In the genomic region with DNA sequence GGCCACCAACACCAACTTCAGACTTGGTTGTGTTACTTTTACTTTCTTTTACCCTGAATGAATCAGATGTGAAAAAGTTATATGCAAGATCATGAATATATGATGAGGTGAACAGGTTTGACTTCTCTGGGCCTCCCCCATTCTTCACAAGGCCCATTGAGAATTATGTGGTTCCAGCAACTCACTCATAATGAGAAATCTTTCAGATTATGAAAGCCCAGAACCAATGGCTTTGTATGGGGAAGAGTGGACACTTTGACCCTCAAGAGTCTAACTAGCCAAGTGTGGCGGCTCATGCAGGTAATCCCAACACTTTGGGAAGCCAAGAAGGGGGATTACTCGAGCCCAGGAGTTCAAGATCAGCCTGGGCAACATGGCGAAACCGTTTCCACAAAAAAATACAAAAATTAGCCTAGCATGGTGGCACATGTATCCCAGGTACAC, we compare ENCODE assay signal across 10 cellular contexts. TPM values are rescaled to one million over a fixed set of nuclear protein-coding genes. Genes with fewer than 3 reads are reported as not detected.
A peak's percentile ranks its signal among the peaks of the same experiment; 100 is the strongest.
DNase-seq lines count a peak whose midpoint lies in the region; ATAC-seq and TF ChIP-seq lines count a peak whose summit lies in the region.
"Had no signal": no experiment of that assay in that cellular context is flagged by ENCODE, and none has a peak within 500 bp of the region (broad histone marks: within the 10 kb centered on the region; RNA-seq: fewer than 3 reads in every experiment).

No MANE protein-coding gene starts in this region.

- H3K27ac ChIP-seq in substantia nigra (ENCODE audit: low read depth, low read length, poor library complexity, severe bottlenecking), result no peak overlapping the region
- no peak overlapping the region for H3K27ac ChIP-seq in PC-3 (ENCODE audit: low read length)
- H3K27ac ChIP-seq: parathyroid adenoma had no signal

- H3K9ac ChIP-seq in PC-3 (ENCODE audit: low read length), result no peak overlapping the region
- H3K9ac ChIP-seq: parathyroid adenoma had no signal

- H3K4me1 Mint-ChIP-seq in activated CD4-positive, alpha-beta T cell treated with anti-CD3 and anti-CD28 coated beads, Interleukin-2, amount 10 ng/mL, durations not matched to agents 24 days and 14 days, result peaks cover 30% of the 10 kb centered on the region
- peaks cover 43% of the 10 kb centered on the region for H3K4me1 Mint-ChIP-seq in activated CD4-positive, alpha-beta T cell treated with anti-CD3 and anti-CD28 coated beads, Interleukin-2, amount 10 ng/mL, durations not matched to agents 7 days and 5 days
- peaks cover 13 to 45% (median 31%) of the 10 kb centered on the region in 4 donors for H3K4me1 Mint-ChIP-seq in naive thymus-derived CD8-positive, alpha-beta T cell

- no peaks in the 10 kb centered on the region for H3K27me3 Mint-ChIP-seq in activated CD4-positive, alpha-beta T cell treated with anti-CD3 and anti-CD28 coated beads, Interleukin-2, amount 10 ng/mL, durations not matched to agents 24 days and 14 days
- H3K27me3 Mint-ChIP-seq in activated CD4-positive, alpha-beta T cell treated with anti-CD3 and anti-CD28 coated beads, Interleukin-2, amount 10 ng/mL, durations not matched to agents 7 days and 5 days, result no peaks in the 10 kb centered on the region
- no peaks in the 10 kb centered on the region for H3K27me3 Mint-ChIP-seq in naive thymus-derived CD8-positive, alpha-beta T cell

- peak overlapping the region; percentile 34 for H3K27ac Mint-ChIP-seq in activated CD4-positive, alpha-beta T cell treated with anti-CD3 and anti-CD28 coated beads, Interleukin-2, amount 10 ng/mL, durations not matched to agents 24 days and 14 days
- H3K27ac Mint-ChIP-seq in activated CD4-positive, alpha-beta T cell treated with anti-CD3 and anti-CD28 coated beads, Interleukin-2, amount 10 ng/mL, durations not matched to agents 7 days and 5 days, result no peak overlapping the region
- H3K27ac Mint-ChIP-seq in naive thymus-derived CD8-positive, alpha-beta T cell, result peak overlapping the region in 6 of 10 donors; percentile 38 to 78 (median 61)

- BruUV-seq in PC-3 (replicated peaks; lab: Mats Ljungman, UMichigan), result no TSS peak

- CTCF ChIA-PET in activated CD4-positive, alpha-beta T cell treated with anti-CD3 and anti-CD28 coated beads, Interleukin-2, amount 10 ng/mL, durations not matched to agents 7 days and 5 days (lab: Charles Lee), result no interaction called here
- CTCF ChIA-PET in PC-3 (lab: Charles Lee), result no interaction called here

- no peaks in the 10 kb centered on the region for H3K36me3 ChIP-seq in PC-3 (ENCODE audit: low read depth, low read length)

- H3F3A ChIP-seq in PC-3 (ENCODE audit: low read length, unreplicated experiment), result no peaks in the 10 kb centered on the region

- H4K20me1 ChIP-seq in PC-3 (ENCODE audit: low read length), result no peaks in the 10 kb centered on the region

- no peaks in the 10 kb centered on the region for H3K27me3 ChIP-seq in PC-3 (ENCODE audit: low read length)

- DNase-seq in activated CD4-positive, alpha-beta T cell treated with anti-CD3 and anti-CD28 coated beads, Interleukin-2, amount 10 ng/mL, durations not matched to agents 24 days and 14 days, result peak; percentile 56
- no peak for DNase-seq in activated CD4-positive, alpha-beta T cell treated with anti-CD3 and anti-CD28 coated beads, Interleukin-2, amount 10 ng/mL, durations not matched to agents 7 days and 5 days
- no peak for DNase-seq in naive thymus-derived CD8-positive, alpha-beta T cell
- DNase-seq in substantia nigra (lab: John Stamatoyannopoulos, UW), result no peak
- DNase-seq in PC-3, result no peak
- no peak for DNase-seq in NCI-H774 (lab: John Stamatoyannopoulos, UW)
- DNase-seq: NCI-H510A treated with DMSO at 0.1 percent for 48 hours had no signal

- H3K9me2 ChIP-seq in PC-3 (replicated peaks; ENCODE audit: low read length), result 0 out of 2 replicates have a peak, but pooled peaks cover 3% of the 10 kb centered on the region

- no peaks in the 10 kb centered on the region for H3K9me3 Mint-ChIP-seq in activated CD4-positive, alpha-beta T cell treated with anti-CD3 and anti-CD28 coated beads, Interleukin-2, amount 10 ng/mL, durations not matched to agents 24 days and 14 days
- no peaks in the 10 kb centered on the region for H3K9me3 Mint-ChIP-seq in activated CD4-positive, alpha-beta T cell treated with anti-CD3 and anti-CD28 coated beads, Interleukin-2, amount 10 ng/mL, durations not matched to agents 7 days and 5 days
- H3K9me3 Mint-ChIP-seq in naive thymus-derived CD8-positive, alpha-beta T cell, result peaks cover 0 to 1% (median 0%) of the 10 kb centered on the region in 9 donors

- H3K4me1 ChIP-seq in PC-3 (ENCODE audit: insufficient read depth, low read length), result peaks cover 18% of the 10 kb centered on the region
- H3K4me1 ChIP-seq: parathyroid adenoma had no signal

- no peak for TF ChIP-seq CTCF in PC-3 (conservative IDR thresholded peaks at IDR 0.05; ENCODE audit: low read depth, low read length)

- POLR2A ChIA-PET in activated CD4-positive, alpha-beta T cell treated with anti-CD3 and anti-CD28 coated beads, Interleukin-2, amount 10 ng/mL, durations not matched to agents 7 days and 5 days (lab: Charles Lee), result no interaction called here
- POLR2A ChIA-PET in naive thymus-derived CD8-positive, alpha-beta T cell (lab: Charles Lee), result no interaction called here
- POLR2A ChIA-PET in PC-3 (lab: Charles Lee; ENCODE audit: unreplicated experiment), result no interaction called here

- intact Hi-C loops in activated CD4-positive, alpha-beta T cell treated with anti-CD3 and anti-CD28 coated beads, Interleukin-2, amount 10 ng/mL, durations not matched to agents 24 days and 14 days (cut with micrococcal nuclease), result loop anchor here (2.0 kb wide), 1 partner anchor 23 kb away; no protein-coding TSS in a partner anchor
- intact Hi-C loops in PC-3 (cut with micrococcal nuclease), result loop anchor here (5.0 kb wide), 1 partner anchor 223 kb away; a partner anchor contains a TSS

- H3K9me3 ChIP-seq in PC-3 (ENCODE audit: low read length), result no peaks in the 10 kb centered on the region

- H3K4me2 ChIP-seq in PC-3 (ENCODE audit: low read length), result no peak overlapping the region

- no peaks in the 10 kb centered on the region for H3K79me2 ChIP-seq in PC-3 (ENCODE audit: low read length)
- H3K79me2 ChIP-seq: parathyroid adenoma had no signal

- peaks cover 57% of the 10 kb centered on the region for H3K36me3 Mint-ChIP-seq in activated CD4-positive, alpha-beta T cell treated with anti-CD3 and anti-CD28 coated beads, Interleukin-2, amount 10 ng/mL, durations not matched to agents 24 days and 14 days (ENCODE audit: low read depth)
- H3K36me3 Mint-ChIP-seq in activated CD4-positive, alpha-beta T cell treated with anti-CD3 and anti-CD28 coated beads, Interleukin-2, amount 10 ng/mL, durations not matched to agents 7 days and 5 days (ENCODE audit: low read depth), result peaks cover 64% of the 10 kb centered on the region
- H3K36me3 Mint-ChIP-seq in naive thymus-derived CD8-positive, alpha-beta T cell, result peaks cover 0 to 53% (median 39%) of the 10 kb centered on the region in 3 donors

- H3K4me3 ChIP-seq in PC-3 (ENCODE audit: low read length), result no peak overlapping the region

- ATAC-seq in GM21447 (IDR thresholded peaks at IDR 0.05; ENCODE audit: unreplicated experiment) (peak; percentile 54), HG03139 (IDR thresholded peaks at IDR 0.05; ENCODE audit: unreplicated experiment) (peak; percentile 60), PC-3 (no peak)
- ATAC-seq in naive thymus-derived CD8-positive, alpha-beta T cell, result no peak

- H3K4me3 Mint-ChIP-seq in activated CD4-positive, alpha-beta T cell treated with anti-CD3 and anti-CD28 coated beads, Interleukin-2, amount 10 ng/mL, durations not matched to agents 24 days and 14 days, result no peak overlapping the region
- H3K4me3 Mint-ChIP-seq in activated CD4-positive, alpha-beta T cell treated with anti-CD3 and anti-CD28 coated beads, Interleukin-2, amount 10 ng/mL, durations not matched to agents 7 days and 5 days, result no peak overlapping the region
- H3K4me3 Mint-ChIP-seq in naive thymus-derived CD8-positive, alpha-beta T cell, result no peak overlapping the region

- H2AFZ ChIP-seq in PC-3 (ENCODE audit: low read length), result no peak overlapping the region
- H2AFZ ChIP-seq: parathyroid adenoma had no signal

RNA-seq across cellular contexts. Expression of a gene that starts 16.1 kb away (rescaled TPM):
- total RNA-seq in activated CD4-positive, alpha-beta T cell treated with anti-CD3 and anti-CD28 coated beads, Interleukin-2, amount 10 ng/mL, durations not matched to agents 24 days and 14 days, result 38.2 and 39.4 TPM in 2 replicates
- 10 to 100 TPM; 91.4 to 97.2 TPM for total RNA-seq in activated CD4-positive, alpha-beta T cell treated with anti-CD3 and anti-CD28 coated beads, Interleukin-2, amount 10 ng/mL, durations not matched to agents 7 days and 5 days
- total RNA-seq in naive thymus-derived CD8-positive, alpha-beta T cell, result 100 to 1,000 TPM; 105 to 107 TPM
- 10 to 100 TPM; 50.9 to 61.7 (median 52.4) TPM for polyA plus RNA-seq in naive thymus-derived CD8-positive, alpha-beta T cell
- total RNA-seq in PC-3 (2014; rRNA removed), result 11.1 and 20.2 TPM in 2 replicates

RNA-seq across cellular contexts. Expression of a gene that starts 43.5 kb away (rescaled TPM):
- 48.9 and 51.3 TPM in 2 replicates for total RNA-seq in activated CD4-positive, alpha-beta T cell treated with anti-CD3 and anti-CD28 coated beads, Interleukin-2, amount 10 ng/mL, durations not matched to agents 24 days and 14 days
- total RNA-seq in activated CD4-positive, alpha-beta T cell treated with anti-CD3 and anti-CD28 coated beads, Interleukin-2, amount 10 ng/mL, durations not matched to agents 7 days and 5 days, result 100 to 1,000 TPM; 122 to 138 TPM
- total RNA-seq in naive thymus-derived CD8-positive, alpha-beta T cell, result 10 to 100 TPM; 82.9 to 98.6 TPM
- 100 to 1,000 TPM in 1 of 3 donors, 1 to 10 TPM in 2; 6.4 to 126 (median 6.6) TPM for polyA plus RNA-seq in naive thymus-derived CD8-positive, alpha-beta T cell
- total RNA-seq in PC-3 (2014; rRNA removed), result 9.6 and 12.0 TPM in 2 replicates

Comparison
In these comparisons a context has a peak if more than half of its experiments do, and no peak if none do; other contexts are left out.
1. ATAC-seq: peak in GM21447 (single experiment) and HG03139 (single experiment); none in naive thymus-derived CD8-positive, alpha-beta T cell (0 of 2) and PC-3 (single experiment).